Comparison of ENCODE assay signal across 1 cellular context in genomic region chr9:107283621-107284616, GRCh38.
A peak's percentile ranks its signal among the peaks of the same experiment; 100 is the strongest.
TF ChIP-seq lines count a peak whose summit lies in the region.

No MANE protein-coding gene starts in this region.

TF ChIP-seq in K562, 482 proteins besides CTCF, POLR2A, EP300 and RAD21 (continued from another document and continues in another):
- TF ChIP-seq BCLAF1 (IDR thresholded peaks at IDR 0.05; ENCODE audit: borderline replicate concordance in 1 of 2, control insufficient read depth in 1 of 2, low read depth in 2 of 2, low read length in 1 of 2), result no peak; a peak in 1 of 4 replicates
- no peak; the same call in 1 of the 2 replicates for TF ChIP-seq ARID4B (CRISPR knock-in tag; IDR thresholded peaks at IDR 0.05)
- no peak for TF ChIP-seq PCBP2 (IDR thresholded peaks at IDR 0.05; ENCODE audit: low read depth, low read length, poor library complexity, severe bottlenecking)
- TF ChIP-seq ZBTB9 (CRISPR knock-in tag; IDR thresholded peaks at IDR 0.05), result peak; percentile 90
- no peak for TF ChIP-seq ZNF764 (CRISPR knock-in tag; IDR thresholded peaks at IDR 0.05; ENCODE audit: low read depth)
- no peak for TF ChIP-seq SRSF7 (optimal IDR thresholded peaks at IDR 0.05; ENCODE audit: low read depth, low read length)
- peak; percentile 31; the same call in 1 of the 2 replicates for TF ChIP-seq ZBTB7A (IDR thresholded peaks at IDR 0.05; ENCODE audit: borderline replicate concordance, control insufficient read depth, low read depth, low read length)
- no peak for TF ChIP-seq TAF7 (tag; IDR thresholded peaks at IDR 0.05)
- peak; percentile 90 for TF ChIP-seq EP400 (IDR thresholded peaks at IDR 0.05)
- no peak for TF ChIP-seq POLR2B (IDR thresholded peaks at IDR 0.05; ENCODE audit: low read depth, partially characterized antibody)
- TF ChIP-seq ETS1 (conservative IDR thresholded peaks at IDR 0.05; ENCODE audit: control insufficient read depth, low read depth, low read length), result no peak
- TF ChIP-seq TGIF2 (CRISPR knock-in tag; IDR thresholded peaks at IDR 0.05), result no peak
- TF ChIP-seq MAFF (IDR thresholded peaks at IDR 0.05; ENCODE audit: low read length), result no peak
- no peak for TF ChIP-seq CBFB (CRISPR knock-in tag; IDR thresholded peaks at IDR 0.05)
- TF ChIP-seq ZNF77 (CRISPR knock-in tag; IDR thresholded peaks at IDR 0.05), result no peak
- TF ChIP-seq RUNX1 (IDR thresholded peaks at IDR 0.05; ENCODE audit: low read depth), result no peak
- TF ChIP-seq ETV1 (tag; conservative IDR thresholded peaks at IDR 0.05; ENCODE audit: low read depth), result no peak
- no peak for TF ChIP-seq GTF2B (IDR thresholded peaks at IDR 0.05; ENCODE audit: extremely low read depth, insufficient read length)
- TF ChIP-seq ZNF589 (CRISPR knock-in tag; IDR thresholded peaks at IDR 0.05; ENCODE audit: low read depth), result no peak
- TF ChIP-seq ZNF57 (CRISPR knock-in tag; IDR thresholded peaks at IDR 0.05), result no peak
- peak; percentile 97 for TF ChIP-seq HMBOX1 (IDR thresholded peaks at IDR 0.05)
- TF ChIP-seq PREB (CRISPR knock-in tag; IDR thresholded peaks at IDR 0.05), result 0 out of 2 replicates have a peak, but pooled peaks have one; percentile 48
- TF ChIP-seq NRF1 (conservative IDR thresholded peaks at IDR 0.05 in 1 of 2, IDR thresholded peaks at IDR 0.05 in 1 of 2), result no peak
- TF ChIP-seq HINFP (tag; conservative IDR thresholded peaks at IDR 0.05; ENCODE audit: low read depth), result no peak
- no peak for TF ChIP-seq ZBTB17 (CRISPR knock-in tag; IDR thresholded peaks at IDR 0.05)
- peak; percentile 78 for TF ChIP-seq MAX (CRISPR knock-in tag; IDR thresholded peaks at IDR 0.05)
- peak; percentile 29; the same call in 1 of the 2 replicates for TF ChIP-seq LCOR (CRISPR knock-in tag; IDR thresholded peaks at IDR 0.05)
- TF ChIP-seq MCM3 (IDR thresholded peaks at IDR 0.05), result no peak
- no peak for TF ChIP-seq NELFE (IDR thresholded peaks at IDR 0.05; ENCODE audit: insufficient read depth, insufficient read length)
- TF ChIP-seq ELK1 (CRISPR knock-in tag; IDR thresholded peaks at IDR 0.05), result no peak
- no peak for TF ChIP-seq ZNF444 (CRISPR knock-in tag; IDR thresholded peaks at IDR 0.05)
- no peak for TF ChIP-seq HNRNPLL (IDR thresholded peaks at IDR 0.05; ENCODE audit: low read depth, low read length, poor library complexity, severe bottlenecking)
- TF ChIP-seq ZNF707 (CRISPR knock-in tag; conservative IDR thresholded peaks at IDR 0.05), result no peak
- no peak for TF ChIP-seq ZNF639 (CRISPR knock-in tag; conservative IDR thresholded peaks at IDR 0.05 in 1 of 2, IDR thresholded peaks at IDR 0.05 in 1 of 2)
- TF ChIP-seq ZKSCAN1 (IDR thresholded peaks at IDR 0.05; ENCODE audit: low read depth, low read length), result no peak
- no peak for TF ChIP-seq NFATC3 (IDR thresholded peaks at IDR 0.05)
- no peak for TF ChIP-seq HNRNPH1 (optimal IDR thresholded peaks at IDR 0.05; ENCODE audit: low read depth, low read length)
- TF ChIP-seq ZNF174 (CRISPR knock-in tag; IDR thresholded peaks at IDR 0.05), result no peak
- no peak for TF ChIP-seq ELF1 (tag; IDR thresholded peaks at IDR 0.05)
- TF ChIP-seq ZBTB2 (IDR thresholded peaks at IDR 0.05), result peak; percentile 21; the same call in 1 of the 2 replicates
